ENCODE assay signal across 27 cellular contexts in genomic region chr10:48214701-48215100, GRCh38. TPM values are rescaled to one million over a fixed set of nuclear protein-coding genes. Genes with fewer than 3 reads are reported as not detected.
"Had no signal": no experiment of that assay in that cellular context is flagged by ENCODE, and none has a peak within 500 bp of the region (broad histone marks: within the 10 kb centered on the region; RNA-seq: fewer than 3 reads in every experiment).

No MANE protein-coding gene starts in this region.

- H3K27ac ChIP-seq: adrenal gland, body of pancreas, esophagus muscularis mucosa, foreskin keratinocyte, gastrocnemius medialis had no signal

- H3K4me1 ChIP-seq: adrenal gland, body of pancreas, esophagus muscularis mucosa, foreskin keratinocyte, gastrocnemius medialis had no signal

- H3K36me3 ChIP-seq: adrenal gland, esophagus muscularis mucosa, gastrocnemius medialis had no signal

- H3K4me3 Mint-ChIP-seq: activated B cell treated with CpG ODN at 0.5 μM for 24 hours; activated CD8-positive, alpha-beta T cell treated with anti-CD3 and anti-CD28 coated beads for 36 hours; activated naive CD4-positive, alpha-beta T cell treated with anti-CD3 and anti-CD28 coated beads for 36 hours; activated naive CD4-positive, alpha-beta T cell treated with anti-CD3 and anti-CD28 coated beads, Interleukin-2, amount 50 U/mL, for 24 hours; activated naive CD8-positive, alpha-beta T cell treated with anti-CD3 and anti-CD28 coated beads for 36 hours; activated naive CD8-positive, alpha-beta T cell treated with anti-CD3 and anti-CD28 coated beads, Interleukin-2, amount 50 U/mL, for 24 hours; activated T-cell treated with anti-CD3 and anti-CD28 coated beads, Interleukin-2, amount 50 U/mL, for 4 hours; activated T-helper 17 cell treated with anti-CD3 and anti-CD28 coated beads, Interleukin-2, amount 50 U/mL, for 72 hours; effector memory CD8-positive, alpha-beta T cell; T-cell; T-helper 1 cell treated with Interleukin-12 subunit alpha and Interleukin-12 subunit beta and Interleukin-4 antibody, amounts not matched to agents 30 μg/mL and 1 μg/mL, for 36 hours; T-helper 2 cell treated with Interferon-gamma antibody and Interleukin-4, amounts not matched to agents 5 μg/mL and 100 μg/mL, for 36 hours had no signal

- H3K27me3 ChIP-seq: adrenal gland, body of pancreas had no signal

- H3K9me3 ChIP-seq: adrenal gland, body of pancreas, esophagus muscularis mucosa, gastrocnemius medialis had no signal

- ATAC-seq: activated CD4-positive, CD25-positive, alpha-beta regulatory T cell treated with anti-CD3 and anti-CD28 coated beads, Interleukin-2, amount 50 U/mL, for 24 hours; activated naive CD8-positive, alpha-beta T cell treated with anti-CD3 and anti-CD28 coated beads, Interleukin-2, amount 50 U/mL, for 24 hours; activated T-cell treated with anti-CD3 and anti-CD28 coated beads, Interleukin-2, amount 50 U/mL, for 4 hours; effector memory CD8-positive, alpha-beta T cell; gastrocnemius medialis; T-cell had no signal

- H3K9me3 Mint-ChIP-seq: activated naive CD4-positive, alpha-beta T cell treated with anti-CD3 and anti-CD28 coated beads, Interleukin-2, amount 50 U/mL, for 24 hours; activated T-helper 17 cell treated with anti-CD3 and anti-CD28 coated beads, Interleukin-2, amount 50 U/mL, for 72 hours; effector memory CD8-positive, alpha-beta T cell; T-helper 1 cell treated with Interleukin-12 subunit alpha and Interleukin-12 subunit beta and Interleukin-4 antibody, amounts not matched to agents 30 μg/mL and 1 μg/mL, for 36 hours; T-helper 2 cell treated with Interferon-gamma antibody and Interleukin-4, amounts not matched to agents 5 μg/mL and 100 μg/mL, for 36 hours had no signal

- H3K4me3 ChIP-seq: adrenal gland, body of pancreas, esophagus muscularis mucosa, gastrocnemius medialis had no signal

- H3K27ac Mint-ChIP-seq: activated B cell treated with CpG ODN at 0.5 μM for 24 hours; activated CD8-positive, alpha-beta T cell treated with anti-CD3 and anti-CD28 coated beads for 36 hours; activated naive CD4-positive, alpha-beta T cell treated with anti-CD3 and anti-CD28 coated beads for 36 hours; activated naive CD4-positive, alpha-beta T cell treated with anti-CD3 and anti-CD28 coated beads, Interleukin-2, amount 50 U/mL, for 24 hours; activated naive CD8-positive, alpha-beta T cell treated with anti-CD3 and anti-CD28 coated beads for 36 hours; activated naive CD8-positive, alpha-beta T cell treated with anti-CD3 and anti-CD28 coated beads, Interleukin-2, amount 50 U/mL, for 24 hours; activated T-helper 17 cell treated with anti-CD3 and anti-CD28 coated beads, Interleukin-2, amount 50 U/mL, for 72 hours; effector memory CD8-positive, alpha-beta T cell; T-cell; T-helper 1 cell treated with Interleukin-12 subunit alpha and Interleukin-12 subunit beta and Interleukin-4 antibody, amounts not matched to agents 30 μg/mL and 1 μg/mL, for 36 hours; T-helper 2 cell treated with Interferon-gamma antibody and Interleukin-4, amounts not matched to agents 5 μg/mL and 100 μg/mL, for 36 hours had no signal

- H3K36me3 Mint-ChIP-seq: activated naive CD4-positive, alpha-beta T cell treated with anti-CD3 and anti-CD28 coated beads, Interleukin-2, amount 50 U/mL, for 24 hours; activated naive CD8-positive, alpha-beta T cell treated with anti-CD3 and anti-CD28 coated beads for 36 hours; T-cell had no signal

- DNase-seq: activated B cell treated with CpG ODN at 0.5 μM for 24 hours; activated CD4-positive, alpha-beta T cell treated with anti-CD3 and anti-CD28 coated beads, Interleukin-2, amount 50 U/mL, for 1 hour; activated CD8-positive, alpha-beta memory T cell treated with anti-CD3 and anti-CD28 coated beads for 24 hours; activated CD8-positive, alpha-beta T cell treated with anti-CD3 and anti-CD28 coated beads for 36 hours; activated effector memory CD4-positive, alpha-beta T cell treated with anti-CD3 and anti-CD28 coated beads, Interleukin-2, amount 50 U/mL, for 16 hours; activated naive CD4-positive, alpha-beta T cell treated with anti-CD3 and anti-CD28 coated beads for 36 hours; activated naive CD8-positive, alpha-beta T cell treated with anti-CD3 and anti-CD28 coated beads for 36 hours; activated T-cell treated with anti-CD3 and anti-CD28 coated beads, Interleukin-2, amount 50 U/mL, for 4 hours; aorta; cortex of kidney; effector CD4-positive, alpha-beta T cell; foreskin keratinocyte; gastrocnemius medialis; T1000 had no signal

- H3K4me1 Mint-ChIP-seq: activated B cell treated with CpG ODN at 0.5 μM for 24 hours; activated naive CD4-positive, alpha-beta T cell treated with anti-CD3 and anti-CD28 coated beads, Interleukin-2, amount 50 U/mL, for 24 hours; activated naive CD8-positive, alpha-beta T cell treated with anti-CD3 and anti-CD28 coated beads for 36 hours; activated naive CD8-positive, alpha-beta T cell treated with anti-CD3 and anti-CD28 coated beads, Interleukin-2, amount 50 U/mL, for 24 hours; activated T-helper 17 cell treated with anti-CD3 and anti-CD28 coated beads, Interleukin-2, amount 50 U/mL, for 72 hours; T-cell had no signal

- FAIRE-seq: colon had no signal

RNA-seq across cellular contexts. Expression of gene FRMPD2, which starts 59.8 kb away (rescaled TPM):
- total RNA-seq: activated B cell treated with CpG ODN at 0.5 μM for 24 hours; activated CD8-positive, alpha-beta T cell treated with anti-CD3 and anti-CD28 coated beads for 36 hours; activated naive CD4-positive, alpha-beta T cell treated with anti-CD3 and anti-CD28 coated beads for 36 hours; activated naive CD8-positive, alpha-beta T cell treated with anti-CD3 and anti-CD28 coated beads for 36 hours; activated T-cell treated with anti-CD3 and anti-CD28 coated beads, Interleukin-2, amount 50 U/mL, for 4 hours; aorta; body of pancreas; chondrocyte; esophagus muscularis mucosa; foreskin keratinocyte; gastrocnemius medialis had no signal
- polyA plus RNA-seq: adrenal gland, aorta, foreskin keratinocyte had no signal
